1 cellular context compared by ENCODE assay signal in the genomic region with DNA sequence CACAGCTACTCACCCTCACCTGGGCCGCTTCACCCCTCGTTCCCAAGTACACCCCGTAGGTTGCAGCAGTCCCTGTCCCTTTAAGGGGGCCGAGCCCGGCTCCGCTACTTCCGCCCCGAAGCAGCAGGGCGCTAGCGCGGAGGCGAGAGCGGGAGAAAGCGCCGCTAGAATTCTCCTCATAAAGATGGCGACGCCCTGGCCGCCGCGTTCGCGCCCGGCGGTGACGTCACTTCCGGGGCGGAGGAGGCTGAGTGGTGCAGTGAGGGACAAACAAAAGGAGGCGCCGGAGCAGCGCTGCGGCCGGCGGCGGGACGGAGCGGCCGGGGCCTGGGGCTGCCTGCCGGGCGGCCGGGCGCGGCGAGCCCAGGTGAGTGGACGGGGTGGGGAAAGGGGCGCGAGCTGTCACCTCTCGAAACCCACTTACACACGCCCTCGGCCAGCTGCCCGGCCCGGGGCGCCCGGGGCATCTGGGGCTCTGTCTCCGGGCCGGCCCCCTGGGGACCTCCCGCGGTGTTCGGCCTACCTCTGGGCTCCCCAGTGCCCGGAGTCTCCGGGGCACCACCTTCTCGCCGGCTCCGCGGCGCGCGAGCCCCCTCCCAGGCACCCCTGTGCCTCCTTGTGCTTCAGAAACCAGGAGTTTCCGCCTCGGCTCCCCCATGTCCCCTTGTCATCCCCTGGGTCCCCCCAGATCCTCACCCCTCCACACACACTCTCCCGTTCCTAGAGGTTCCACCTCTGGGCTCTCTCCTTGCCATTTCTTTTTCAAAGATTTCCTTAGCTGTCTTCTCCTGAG.
TF ChIP-seq lines count a peak whose summit lies in the region.

A gene (minus strand): TSS at position 67 of the 793 bp plus-strand sequence. CDS start 36,545 bp downstream, outside the sequence.
A gene (plus strand): TSS at position 250 of the 793 bp plus-strand sequence. CDS start 25,032 bp downstream, outside the sequence.

TF ChIP-seq in WTC11, 78 proteins besides CTCF, POLR2A, EP300 and RAD21 (continued from another document and continues in another):
- TF ChIP-seq NFYB (CRISPR knock-in tag; conservative IDR thresholded peaks at IDR 0.05; ENCODE audit: low read depth) (no peak), FOXK1 (CRISPR knock-in tag; IDR thresholded peaks at IDR 0.05) (peak; percentile 49; the same call in 1 of the 2 replicates), TEAD4 (CRISPR knock-in tag; IDR thresholded peaks at IDR 0.05) (no peak), SMAD4 (CRISPR knock-in tag; IDR thresholded peaks at IDR 0.05) (no peak), GTF2I (CRISPR knock-in tag; conservative IDR thresholded peaks at IDR 0.05) (no peak), PRRX2 (CRISPR knock-in tag; IDR thresholded peaks at IDR 0.05) (0 out of 2 replicates have a peak, but pooled peaks have one; percentile 29), ATF1 (CRISPR knock-in tag; IDR thresholded peaks at IDR 0.05) (no peak), JAZF1 (CRISPR knock-in tag; IDR thresholded peaks at IDR 0.05) (no peak), ZNF416 (CRISPR knock-in tag; IDR thresholded peaks at IDR 0.05) (peak; percentile 82; the same call in 1 of the 2 replicates), CREM (CRISPR knock-in tag; IDR thresholded peaks at IDR 0.05) (peak; percentile 97), ZNF138 (CRISPR knock-in tag; conservative IDR thresholded peaks at IDR 0.05) (no peak), ETV6 (CRISPR knock-in tag; IDR thresholded peaks at IDR 0.05) (0 out of 2 replicates have a peak, but pooled peaks have one; percentile 66), TP53 (CRISPR knock-in tag; IDR thresholded peaks at IDR 0.05) (no peak; the same call in 1 of the 2 replicates), JUN (CRISPR knock-in tag; IDR thresholded peaks at IDR 0.05) (no peak), OVOL2 (CRISPR knock-in tag; IDR thresholded peaks at IDR 0.05; ENCODE audit: borderline replicate concordance) (no peak), ESRRA (CRISPR knock-in tag; IDR thresholded peaks at IDR 0.05; ENCODE audit: borderline replicate concordance) (no peak), ZNF671 (CRISPR knock-in tag; IDR thresholded peaks at IDR 0.05) (no peak), EMX1 (CRISPR knock-in tag; IDR thresholded peaks at IDR 0.05) (no peak), SMAD3 (CRISPR knock-in tag; IDR thresholded peaks at IDR 0.05; ENCODE audit: borderline replicate concordance) (no peak), NFE2L1 (CRISPR knock-in tag; IDR thresholded peaks at IDR 0.05) (no peak), CBFB (CRISPR knock-in tag; IDR thresholded peaks at IDR 0.05; ENCODE audit: low read depth) (no peak), ZNF317 (CRISPR knock-in tag; IDR thresholded peaks at IDR 0.05; ENCODE audit: borderline replicate concordance, low read depth) (no peak), ZNF263 (CRISPR knock-in tag; IDR thresholded peaks at IDR 0.05; ENCODE audit: low read depth) (no peak)
- TF ChIP-seq, protein P1, sequence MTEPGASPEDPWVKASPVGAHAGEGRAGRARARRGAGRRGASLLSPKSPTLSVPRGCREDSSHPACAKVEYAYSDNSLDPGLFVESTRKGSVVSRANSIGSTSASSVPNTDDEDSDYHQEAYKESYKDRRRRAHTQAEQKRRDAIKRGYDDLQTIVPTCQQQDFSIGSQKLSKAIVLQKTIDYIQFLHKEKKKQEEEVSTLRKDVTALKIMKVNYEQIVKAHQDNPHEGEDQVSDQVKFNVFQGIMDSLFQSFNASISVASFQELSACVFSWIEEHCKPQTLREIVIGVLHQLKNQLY (CRISPR knock-in tag; IDR thresholded peaks at IDR 0.05) = no peak
- TF ChIP-seq, protein P2, sequence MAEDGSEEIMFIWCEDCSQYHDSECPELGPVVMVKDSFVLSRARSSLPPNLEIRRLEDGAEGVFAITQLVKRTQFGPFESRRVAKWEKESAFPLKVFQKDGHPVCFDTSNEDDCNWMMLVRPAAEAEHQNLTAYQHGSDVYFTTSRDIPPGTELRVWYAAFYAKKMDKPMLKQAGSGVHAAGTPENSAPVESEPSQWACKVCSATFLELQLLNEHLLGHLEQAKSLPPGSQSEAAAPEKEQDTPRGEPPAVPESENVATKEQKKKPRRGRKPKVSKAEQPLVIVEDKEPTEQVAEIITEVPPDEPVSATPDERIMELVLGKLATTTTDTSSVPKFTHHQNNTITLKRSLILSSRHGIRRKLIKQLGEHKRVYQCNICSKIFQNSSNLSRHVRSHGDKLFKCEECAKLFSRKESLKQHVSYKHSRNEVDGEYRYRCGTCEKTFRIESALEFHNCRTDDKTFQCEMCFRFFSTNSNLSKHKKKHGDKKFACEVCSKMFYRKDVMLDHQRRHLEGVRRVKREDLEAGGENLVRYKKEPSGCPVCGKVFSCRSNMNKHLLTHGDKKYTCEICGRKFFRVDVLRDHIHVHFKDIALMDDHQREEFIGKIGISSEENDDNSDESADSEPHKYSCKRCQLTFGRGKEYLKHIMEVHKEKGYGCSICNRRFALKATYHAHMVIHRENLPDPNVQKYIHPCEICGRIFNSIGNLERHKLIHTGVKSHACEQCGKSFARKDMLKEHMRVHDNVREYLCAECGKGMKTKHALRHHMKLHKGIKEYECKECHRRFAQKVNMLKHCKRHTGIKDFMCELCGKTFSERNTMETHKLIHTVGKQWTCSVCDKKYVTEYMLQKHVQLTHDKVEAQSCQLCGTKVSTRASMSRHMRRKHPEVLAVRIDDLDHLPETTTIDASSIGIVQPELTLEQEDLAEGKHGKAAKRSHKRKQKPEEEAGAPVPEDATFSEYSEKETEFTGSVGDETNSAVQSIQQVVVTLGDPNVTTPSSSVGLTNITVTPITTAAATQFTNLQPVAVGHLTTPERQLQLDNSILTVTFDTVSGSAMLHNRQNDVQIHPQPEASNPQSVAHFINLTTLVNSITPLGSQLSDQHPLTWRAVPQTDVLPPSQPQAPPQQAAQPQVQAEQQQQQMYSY (CRISPR knock-in tag; IDR thresholded peaks at IDR 0.05) = peak; percentile 78
- TF ChIP-seq, protein P3, sequence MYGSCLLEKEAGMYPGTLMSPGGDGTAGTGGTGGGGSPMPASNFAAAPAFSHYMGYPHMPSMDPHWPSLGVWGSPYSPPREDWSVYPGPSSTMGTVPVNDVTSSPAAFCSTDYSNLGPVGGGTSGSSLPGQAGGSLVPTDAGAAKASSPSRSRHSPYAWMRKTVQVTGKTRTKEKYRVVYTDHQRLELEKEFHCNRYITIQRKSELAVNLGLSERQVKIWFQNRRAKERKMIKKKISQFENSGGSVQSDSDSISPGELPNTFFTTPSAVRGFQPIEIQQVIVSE (CRISPR knock-in tag; IDR thresholded peaks at IDR 0.05; ENCODE audit: borderline replicate concordance) = no peak
- TF ChIP-seq, protein P4, sequence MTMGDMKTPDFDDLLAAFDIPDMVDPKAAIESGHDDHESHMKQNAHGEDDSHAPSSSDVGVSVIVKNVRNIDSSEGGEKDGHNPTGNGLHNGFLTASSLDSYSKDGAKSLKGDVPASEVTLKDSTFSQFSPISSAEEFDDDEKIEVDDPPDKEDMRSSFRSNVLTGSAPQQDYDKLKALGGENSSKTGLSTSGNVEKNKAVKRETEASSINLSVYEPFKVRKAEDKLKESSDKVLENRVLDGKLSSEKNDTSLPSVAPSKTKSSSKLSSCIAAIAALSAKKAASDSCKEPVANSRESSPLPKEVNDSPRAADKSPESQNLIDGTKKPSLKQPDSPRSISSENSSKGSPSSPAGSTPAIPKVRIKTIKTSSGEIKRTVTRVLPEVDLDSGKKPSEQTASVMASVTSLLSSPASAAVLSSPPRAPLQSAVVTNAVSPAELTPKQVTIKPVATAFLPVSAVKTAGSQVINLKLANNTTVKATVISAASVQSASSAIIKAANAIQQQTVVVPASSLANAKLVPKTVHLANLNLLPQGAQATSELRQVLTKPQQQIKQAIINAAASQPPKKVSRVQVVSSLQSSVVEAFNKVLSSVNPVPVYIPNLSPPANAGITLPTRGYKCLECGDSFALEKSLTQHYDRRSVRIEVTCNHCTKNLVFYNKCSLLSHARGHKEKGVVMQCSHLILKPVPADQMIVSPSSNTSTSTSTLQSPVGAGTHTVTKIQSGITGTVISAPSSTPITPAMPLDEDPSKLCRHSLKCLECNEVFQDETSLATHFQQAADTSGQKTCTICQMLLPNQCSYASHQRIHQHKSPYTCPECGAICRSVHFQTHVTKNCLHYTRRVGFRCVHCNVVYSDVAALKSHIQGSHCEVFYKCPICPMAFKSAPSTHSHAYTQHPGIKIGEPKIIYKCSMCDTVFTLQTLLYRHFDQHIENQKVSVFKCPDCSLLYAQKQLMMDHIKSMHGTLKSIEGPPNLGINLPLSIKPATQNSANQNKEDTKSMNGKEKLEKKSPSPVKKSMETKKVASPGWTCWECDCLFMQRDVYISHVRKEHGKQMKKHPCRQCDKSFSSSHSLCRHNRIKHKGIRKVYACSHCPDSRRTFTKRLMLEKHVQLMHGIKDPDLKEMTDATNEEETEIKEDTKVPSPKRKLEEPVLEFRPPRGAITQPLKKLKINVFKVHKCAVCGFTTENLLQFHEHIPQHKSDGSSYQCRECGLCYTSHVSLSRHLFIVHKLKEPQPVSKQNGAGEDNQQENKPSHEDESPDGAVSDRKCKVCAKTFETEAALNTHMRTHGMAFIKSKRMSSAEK (CRISPR knock-in tag; IDR thresholded peaks at IDR 0.05; ENCODE audit: borderline replicate concordance) = no peak
- TF ChIP-seq, protein P5, sequence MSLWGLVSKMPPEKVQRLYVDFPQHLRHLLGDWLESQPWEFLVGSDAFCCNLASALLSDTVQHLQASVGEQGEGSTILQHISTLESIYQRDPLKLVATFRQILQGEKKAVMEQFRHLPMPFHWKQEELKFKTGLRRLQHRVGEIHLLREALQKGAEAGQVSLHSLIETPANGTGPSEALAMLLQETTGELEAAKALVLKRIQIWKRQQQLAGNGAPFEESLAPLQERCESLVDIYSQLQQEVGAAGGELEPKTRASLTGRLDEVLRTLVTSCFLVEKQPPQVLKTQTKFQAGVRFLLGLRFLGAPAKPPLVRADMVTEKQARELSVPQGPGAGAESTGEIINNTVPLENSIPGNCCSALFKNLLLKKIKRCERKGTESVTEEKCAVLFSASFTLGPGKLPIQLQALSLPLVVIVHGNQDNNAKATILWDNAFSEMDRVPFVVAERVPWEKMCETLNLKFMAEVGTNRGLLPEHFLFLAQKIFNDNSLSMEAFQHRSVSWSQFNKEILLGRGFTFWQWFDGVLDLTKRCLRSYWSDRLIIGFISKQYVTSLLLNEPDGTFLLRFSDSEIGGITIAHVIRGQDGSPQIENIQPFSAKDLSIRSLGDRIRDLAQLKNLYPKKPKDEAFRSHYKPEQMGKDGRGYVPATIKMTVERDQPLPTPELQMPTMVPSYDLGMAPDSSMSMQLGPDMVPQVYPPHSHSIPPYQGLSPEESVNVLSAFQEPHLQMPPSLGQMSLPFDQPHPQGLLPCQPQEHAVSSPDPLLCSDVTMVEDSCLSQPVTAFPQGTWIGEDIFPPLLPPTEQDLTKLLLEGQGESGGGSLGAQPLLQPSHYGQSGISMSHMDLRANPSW (CRISPR knock-in tag; conservative IDR thresholded peaks at IDR 0.05; ENCODE audit: low read depth) = no peak
- TF ChIP-seq, protein P6, sequence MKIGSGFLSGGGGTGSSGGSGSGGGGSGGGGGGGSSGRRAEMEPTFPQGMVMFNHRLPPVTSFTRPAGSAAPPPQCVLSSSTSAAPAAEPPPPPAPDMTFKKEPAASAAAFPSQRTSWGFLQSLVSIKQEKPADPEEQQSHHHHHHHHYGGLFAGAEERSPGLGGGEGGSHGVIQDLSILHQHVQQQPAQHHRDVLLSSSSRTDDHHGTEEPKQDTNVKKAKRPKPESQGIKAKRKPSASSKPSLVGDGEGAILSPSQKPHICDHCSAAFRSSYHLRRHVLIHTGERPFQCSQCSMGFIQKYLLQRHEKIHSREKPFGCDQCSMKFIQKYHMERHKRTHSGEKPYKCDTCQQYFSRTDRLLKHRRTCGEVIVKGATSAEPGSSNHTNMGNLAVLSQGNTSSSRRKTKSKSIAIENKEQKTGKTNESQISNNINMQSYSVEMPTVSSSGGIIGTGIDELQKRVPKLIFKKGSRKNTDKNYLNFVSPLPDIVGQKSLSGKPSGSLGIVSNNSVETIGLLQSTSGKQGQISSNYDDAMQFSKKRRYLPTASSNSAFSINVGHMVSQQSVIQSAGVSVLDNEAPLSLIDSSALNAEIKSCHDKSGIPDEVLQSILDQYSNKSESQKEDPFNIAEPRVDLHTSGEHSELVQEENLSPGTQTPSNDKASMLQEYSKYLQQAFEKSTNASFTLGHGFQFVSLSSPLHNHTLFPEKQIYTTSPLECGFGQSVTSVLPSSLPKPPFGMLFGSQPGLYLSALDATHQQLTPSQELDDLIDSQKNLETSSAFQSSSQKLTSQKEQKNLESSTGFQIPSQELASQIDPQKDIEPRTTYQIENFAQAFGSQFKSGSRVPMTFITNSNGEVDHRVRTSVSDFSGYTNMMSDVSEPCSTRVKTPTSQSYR (CRISPR knock-in tag; IDR thresholded peaks at IDR 0.05) = no peak
- TF ChIP-seq, protein P7, sequence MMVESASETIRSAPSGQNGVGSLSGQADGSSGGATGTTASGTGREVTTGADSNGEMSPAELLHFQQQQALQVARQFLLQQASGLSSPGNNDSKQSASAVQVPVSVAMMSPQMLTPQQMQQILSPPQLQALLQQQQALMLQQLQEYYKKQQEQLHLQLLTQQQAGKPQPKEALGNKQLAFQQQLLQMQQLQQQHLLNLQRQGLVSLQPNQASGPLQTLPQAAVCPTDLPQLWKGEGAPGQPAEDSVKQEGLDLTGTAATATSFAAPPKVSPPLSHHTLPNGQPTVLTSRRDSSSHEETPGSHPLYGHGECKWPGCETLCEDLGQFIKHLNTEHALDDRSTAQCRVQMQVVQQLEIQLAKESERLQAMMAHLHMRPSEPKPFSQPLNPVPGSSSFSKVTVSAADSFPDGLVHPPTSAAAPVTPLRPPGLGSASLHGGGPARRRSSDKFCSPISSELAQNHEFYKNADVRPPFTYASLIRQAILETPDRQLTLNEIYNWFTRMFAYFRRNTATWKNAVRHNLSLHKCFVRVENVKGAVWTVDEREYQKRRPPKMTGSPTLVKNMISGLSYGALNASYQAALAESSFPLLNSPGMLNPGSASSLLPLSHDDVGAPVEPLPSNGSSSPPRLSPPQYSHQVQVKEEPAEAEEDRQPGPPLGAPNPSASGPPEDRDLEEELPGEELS (CRISPR knock-in tag; IDR thresholded peaks at IDR 0.05) = peak; percentile 39; the same call in 1 of the 2 replicates
- TF ChIP-seq, protein P8, sequence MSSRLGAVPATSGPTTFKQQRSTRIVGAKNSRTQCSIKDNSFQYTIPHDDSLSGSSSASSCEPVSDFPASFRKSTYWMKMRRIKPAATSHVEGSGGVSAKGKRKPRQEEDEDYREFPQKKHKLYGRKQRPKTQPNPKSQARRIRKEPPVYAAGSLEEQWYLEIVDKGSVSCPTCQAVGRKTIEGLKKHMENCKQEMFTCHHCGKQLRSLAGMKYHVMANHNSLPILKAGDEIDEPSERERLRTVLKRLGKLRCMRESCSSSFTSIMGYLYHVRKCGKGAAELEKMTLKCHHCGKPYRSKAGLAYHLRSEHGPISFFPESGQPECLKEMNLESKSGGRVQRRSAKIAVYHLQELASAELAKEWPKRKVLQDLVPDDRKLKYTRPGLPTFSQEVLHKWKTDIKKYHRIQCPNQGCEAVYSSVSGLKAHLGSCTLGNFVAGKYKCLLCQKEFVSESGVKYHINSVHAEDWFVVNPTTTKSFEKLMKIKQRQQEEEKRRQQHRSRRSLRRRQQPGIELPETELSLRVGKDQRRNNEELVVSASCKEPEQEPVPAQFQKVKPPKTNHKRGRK (CRISPR knock-in tag; IDR thresholded peaks at IDR 0.05; ENCODE audit: borderline replicate concordance) = no peak
- TF ChIP-seq, protein P9, sequence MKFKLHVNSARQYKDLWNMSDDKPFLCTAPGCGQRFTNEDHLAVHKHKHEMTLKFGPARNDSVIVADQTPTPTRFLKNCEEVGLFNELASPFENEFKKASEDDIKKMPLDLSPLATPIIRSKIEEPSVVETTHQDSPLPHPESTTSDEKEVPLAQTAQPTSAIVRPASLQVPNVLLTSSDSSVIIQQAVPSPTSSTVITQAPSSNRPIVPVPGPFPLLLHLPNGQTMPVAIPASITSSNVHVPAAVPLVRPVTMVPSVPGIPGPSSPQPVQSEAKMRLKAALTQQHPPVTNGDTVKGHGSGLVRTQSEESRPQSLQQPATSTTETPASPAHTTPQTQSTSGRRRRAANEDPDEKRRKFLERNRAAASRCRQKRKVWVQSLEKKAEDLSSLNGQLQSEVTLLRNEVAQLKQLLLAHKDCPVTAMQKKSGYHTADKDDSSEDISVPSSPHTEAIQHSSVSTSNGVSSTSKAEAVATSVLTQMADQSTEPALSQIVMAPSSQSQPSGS (CRISPR knock-in tag; IDR thresholded peaks at IDR 0.05; ENCODE audit: borderline replicate concordance, low read depth) = no peak
